Comparison of ENCODE assay signal across 9 cellular contexts in the genomic region with DNA sequence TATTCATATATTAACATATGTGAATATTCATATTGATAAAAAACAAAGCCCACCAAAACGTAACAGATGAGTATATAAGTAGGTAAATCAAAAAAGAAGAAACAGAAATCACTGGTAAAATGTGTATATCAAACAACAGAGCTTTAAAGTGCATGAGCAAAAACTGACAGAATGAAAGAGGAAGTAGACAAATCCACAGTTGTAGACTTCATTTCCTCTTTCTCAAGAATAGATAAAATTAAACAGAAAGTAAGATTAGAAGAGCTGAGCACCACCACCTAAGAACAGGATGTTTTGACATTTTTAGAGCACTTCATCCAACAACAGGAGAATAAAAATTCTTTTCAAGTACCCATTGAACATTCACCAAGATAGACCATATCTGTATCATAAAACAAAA.
DNase-seq lines count a peak whose midpoint lies in the region; ATAC-seq, FAIRE-seq and TF ChIP-seq lines count a peak whose summit lies in the region.
"Had no signal": no experiment of that assay in that cellular context is flagged by ENCODE, and none has a peak within 500 bp of the region (broad histone marks: within the 10 kb centered on the region; RNA-seq: fewer than 3 reads in every experiment).

No MANE protein-coding gene starts in this region.

- H3K4me3 Mint-ChIP-seq in IgD-negative memory B cell (peak overlapping the region; percentile 2 to 74 (median 63)), HFFc6 (no peak overlapping the region)
- peak overlapping the region; percentile 15 to 23 for H3K4me3 Mint-ChIP-seq in effector memory CD8-positive, alpha-beta T cell

- no peaks in the 10 kb centered on the region for H3K36me3 Mint-ChIP-seq in IgD-negative memory B cell
- no peaks in the 10 kb centered on the region for H3K36me3 Mint-ChIP-seq in effector memory CD8-positive, alpha-beta T cell (ENCODE audit: insufficient read depth)
- no peaks in the 10 kb centered on the region for H3K36me3 Mint-ChIP-seq in HFFc6 (ENCODE audit: low read depth)

- TF ChIP-seq CTCF in HFFc6 (IDR thresholded peaks at IDR 0.05) = no peak

- H3K27me3 Mint-ChIP-seq in IgD-negative memory B cell = no peaks in the 10 kb centered on the region
- no peaks in the 10 kb centered on the region for H3K27me3 Mint-ChIP-seq in effector memory CD8-positive, alpha-beta T cell
- H3K27me3 Mint-ChIP-seq in HFFc6 (ENCODE audit: insufficient read depth) = no peaks in the 10 kb centered on the region; the same call in 1 of the 2 replicates

- FAIRE-seq in HTR-8/SVneo (lab: Jason Lieb, UNC) = no peak
- no peak for FAIRE-seq in RCC 7860 (lab: Jason Lieb, UNC)

- H3K27ac Mint-ChIP-seq in IgD-negative memory B cell = peak overlapping the region; percentile 34 to 87 (median 77)
- no peak overlapping the region for H3K27ac Mint-ChIP-seq in effector memory CD8-positive, alpha-beta T cell
- H3K27ac Mint-ChIP-seq in HFFc6 = no peak overlapping the region

- peaks cover 7 to 25% (median 19%) of the 10 kb centered on the region in 3 donors for H3K4me1 Mint-ChIP-seq in IgD-negative memory B cell
- H3K4me1 Mint-ChIP-seq in effector memory CD8-positive, alpha-beta T cell (ENCODE audit: low read depth in 2 of 2) = peaks cover 0 to 1% of the 10 kb centered on the region in 2 donors
- no peaks in the 10 kb centered on the region for H3K4me1 Mint-ChIP-seq in HFFc6 (ENCODE audit: low read depth)

- H3K9me3 Mint-ChIP-seq in IgD-negative memory B cell = peaks cover 0 to 3% (median 0%) of the 10 kb centered on the region in 3 donors
- H3K9me3 Mint-ChIP-seq in effector memory CD8-positive, alpha-beta T cell = no peaks in the 10 kb centered on the region
- no peaks in the 10 kb centered on the region for H3K9me3 Mint-ChIP-seq in HFFc6

- peak; percentile 98 for ATAC-seq in GM18502 (IDR thresholded peaks at IDR 0.05; ENCODE audit: poor library complexity, unreplicated experiment)
- ATAC-seq in GM21619 (IDR thresholded peaks at IDR 0.05; ENCODE audit: unreplicated experiment) = peak; percentile 96
- peak; percentile 41 for ATAC-seq in effector memory CD8-positive, alpha-beta T cell (replicated peaks)

- DNase-seq in effector memory CD8-positive, alpha-beta T cell = no peak
- DNase-seq in HTR-8/SVneo (ENCODE audit: insufficient read length, low spot score) (no peak), RCC 7860 (ENCODE audit: low spot score) (no peak), HFFc6 (no peak)
- no peak for DNase-seq in stimulated activated CD4-positive, alpha-beta T cell treated with anti-CD3 and anti-CD28 coated beads, Interleukin-2, amount 100 ng/mL, for 24 hours
- DNase-seq: erythroblast had no signal

Comparison
In these comparisons a context has a peak if more than half of its experiments do, and no peak if none do; other contexts are left out.
1. ATAC-seq: peak in every context shown above with its lines; median percentile 98 in GM18502; 96 in GM21619; 41 in effector memory CD8-positive, alpha-beta T cell.
2. H3K27ac Mint-ChIP-seq: peak in IgD-negative memory B cell (3 of 3); none in effector memory CD8-positive, alpha-beta T cell (0 of 2) and HFFc6 (single experiment).